In the genomic region with DNA sequence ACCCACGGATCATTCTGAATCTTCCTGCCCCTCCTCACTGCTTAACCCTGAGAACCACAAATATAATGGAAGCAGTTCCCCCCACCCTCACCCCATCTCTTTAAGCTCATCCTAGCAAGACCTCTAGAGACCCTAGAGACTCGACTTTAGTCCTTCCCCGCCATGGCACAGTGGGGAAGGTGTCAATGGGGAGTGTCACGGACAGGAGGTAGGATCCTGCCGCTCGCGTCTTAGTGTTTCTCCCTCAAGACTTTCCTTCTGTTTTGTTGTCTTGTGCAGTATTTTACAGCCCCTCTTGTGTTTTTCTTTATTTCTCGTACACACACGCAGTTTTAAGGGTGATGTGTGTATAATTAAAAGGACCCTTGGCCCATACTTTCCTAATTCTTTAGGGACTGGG, we compare ENCODE assay signal across 8 cellular contexts. TPM values are rescaled to one million over a fixed set of nuclear protein-coding genes. Genes with fewer than 3 reads are reported as not detected.
DNase-seq lines count a peak whose midpoint lies in the region; ATAC-seq and TF ChIP-seq lines count a peak whose summit lies in the region.

No MANE protein-coding gene starts in this region.

- no peaks in the 10 kb centered on the region for H3K9me3 Mint-ChIP-seq in CD8-positive, alpha-beta T cell

- peaks cover 15% of the 10 kb centered on the region for H3K4me1 ChIP-seq in CD8-positive, alpha-beta T cell (ENCODE audit: insufficient read depth, low read length)
- peaks cover 7% of the 10 kb centered on the region; the same call in 1 of the 2 replicates for H3K4me1 ChIP-seq in Panc1 (ENCODE audit: control insufficient read depth, insufficient read depth, low read length)
- peaks cover 5% of the 10 kb centered on the region for H3K4me1 ChIP-seq in ovary (ENCODE audit: insufficient read depth)

- no peak for ATAC-seq in CD8-positive, alpha-beta T cell
- ATAC-seq in Panc1 (no peak), GM19463 (IDR thresholded peaks at IDR 0.05; ENCODE audit: unreplicated experiment) (no peak), GM18517 (IDR thresholded peaks at IDR 0.05; ENCODE audit: unreplicated experiment) (no peak)

- in situ Hi-C loops in Panc1 (cut with HindIII; ENCODE audit: low pct_unique_long_range_greater_than_20kb, low sequenced_read_pairs) = no loop called here

- TF ChIP-seq EP300 in ovary (IDR thresholded peaks at IDR 0.05) = no peak

- H3K4me3 ChIP-seq in CD8-positive, alpha-beta T cell (ENCODE audit: low read depth, low read length) = peak overlapping the region; percentile 70
- H3K4me3 ChIP-seq in Panc1 (ENCODE audit: low read depth in 2 of 2, low read length in 2 of 2) (peak overlapping the region; percentile 76 to 94), epithelial cell of esophagus (ENCODE audit: low read length) (peak overlapping the region; percentile 80), ovary (peak overlapping the region; percentile 59)

- H3K9me3 ChIP-seq in CD8-positive, alpha-beta T cell (ENCODE audit: low read length) = no peaks in the 10 kb centered on the region
- H3K9me3 ChIP-seq in Panc1 (ENCODE audit: control insufficient read depth, insufficient read depth, low read depth, low read length) (no peaks in the 10 kb centered on the region), ovary (no peaks in the 10 kb centered on the region)

- TF ChIP-seq CTCF in CD8-positive, alpha-beta T cell (IDR thresholded peaks at IDR 0.05) = no peak
- no peak for TF ChIP-seq CTCF in Panc1 (IDR thresholded peaks at IDR 0.05)
- TF ChIP-seq CTCF in epithelial cell of esophagus (IDR thresholded peaks at IDR 0.05; ENCODE audit: insufficient read depth, low read depth, low read length, missing control alignments) = no peak
- TF ChIP-seq CTCF in ovary (IDR thresholded peaks at IDR 0.05) = no peak

- intact Hi-C loops in CD8-positive, alpha-beta T cell (cut with DNase I, micrococcal nuclease) = loop anchor here in 1 of 2 experiments (1.0 to 5.0 kb wide), 2 partner anchors 18 to 70 kb away; partner anchors contain the start of genes SLC25A44, SMG5 and TMEM79
- intact Hi-C loops in Panc1 (cut with micrococcal nuclease; ENCODE audit: unreplicated experiment) (loop anchor here (5.0 kb wide), 1 partner anchor 115 kb away; no protein-coding TSS in a partner anchor), ovary (cut with DNase I) (no loop called here)

- no peak for TF ChIP-seq POLR2A in ovary (IDR thresholded peaks at IDR 0.05)

- H3K27ac Mint-ChIP-seq in CD8-positive, alpha-beta T cell = peak overlapping the region; percentile 99

- BruUV-seq in Panc1 (replicated peaks; lab: Mats Ljungman, UMichigan) = no TSS peak

- CTCF ChIA-PET in CD8-positive, alpha-beta T cell (lab: Charles Lee) = interaction anchor here (0.7 to 6.1 kb wide), 6 partner anchors 11 to 181 kb away, joined by 3 to 56 read pairs (median 6); partner anchors contain the start of gene SLC25A44
- CTCF ChIA-PET in Panc1 (lab: Charles Lee) = interaction anchor here (1.3 kb wide), 1 partner anchor 13 kb away, joined by 5 read pairs; no protein-coding TSS in a partner anchor

- H3K27ac ChIP-seq in CD8-positive, alpha-beta T cell (ENCODE audit: low read depth, low read length) = peak overlapping the region; percentile 92
- peak overlapping the region; percentile 97 for H3K27ac ChIP-seq in Panc1 (ENCODE audit: low read length)
- peak overlapping the region; percentile 89 to 98 for H3K27ac ChIP-seq in ovary

- H3K36me3 Mint-ChIP-seq in CD8-positive, alpha-beta T cell = peaks cover 61% of the 10 kb centered on the region

- H3K27me3 ChIP-seq in CD8-positive, alpha-beta T cell (ENCODE audit: insufficient read depth, low read length) = no peaks in the 10 kb centered on the region
- no peaks in the 10 kb centered on the region for H3K27me3 ChIP-seq in Panc1 (ENCODE audit: control insufficient read depth, insufficient read depth, low read length)
- H3K27me3 ChIP-seq in ovary = no peaks in the 10 kb centered on the region

- 73 to 79% (median 76%) methylated on average over 9 of the region's 9 CpGs for WGBS in ovary, 3 donors

- peaks cover 4% of the 10 kb centered on the region for H3K36me3 ChIP-seq in CD8-positive, alpha-beta T cell (ENCODE audit: insufficient read depth, low read length)
- H3K36me3 ChIP-seq in Panc1 (ENCODE audit: control insufficient read depth, insufficient read depth, low read length) (peaks cover 3% of the 10 kb centered on the region; the same call in 1 of the 2 replicates), ovary (no peaks in the 10 kb centered on the region)

- POLR2A ChIA-PET in CD8-positive, alpha-beta T cell (lab: Charles Lee) = interaction anchor here (1.0 to 2.4 kb wide), 15 partner anchors 8 to 130 kb away, joined by 3 to 25 read pairs (median 5); partner anchors contain the start of genes MEX3A, SLC25A44, SMG5 and TMEM79
- POLR2A ChIA-PET in Panc1 (lab: Charles Lee) = no interaction called here

- peaks cover 25% of the 10 kb centered on the region for H3K4me1 Mint-ChIP-seq in CD8-positive, alpha-beta T cell (ENCODE audit: low read depth)

- no peak for DNase-seq in CD8-positive, alpha-beta T cell
- no peak for DNase-seq in Panc1 (ENCODE audit: low read depth, low spot score)
- DNase-seq in epithelial cell of esophagus (ENCODE audit: low read depth) = no peak
- no peak for DNase-seq in ovary
- DNase-seq in GDM1 (lab: John Stamatoyannopoulos, UW) = no peak
- DNase-seq in NCI-H69 (lab: John Stamatoyannopoulos, UW) = no peak

- H3K4me3 Mint-ChIP-seq in CD8-positive, alpha-beta T cell = peak overlapping the region; percentile 97

- H3K27me3 Mint-ChIP-seq in CD8-positive, alpha-beta T cell (ENCODE audit: low read depth) = no peaks in the 10 kb centered on the region

RNA-seq across cellular contexts. Expression of gene PMF1, which starts 0.7 kb away (rescaled TPM):
- 10 to 100 TPM; 72.1 to 74.4 TPM for total RNA-seq in CD8-positive, alpha-beta T cell
- total RNA-seq in Panc1 (2021; ENCODE audit: unreplicated experiment) (57.5 TPM), ovary (10 to 100 TPM; 36.6 to 84.2 (median 53.0) TPM)
- polyA plus RNA-seq in Panc1 (2012; ENCODE audit: insufficient read length) = 55.0 TPM
- polyA plus RNA-seq in ovary = 10 to 100 TPM; 35.0 to 70.6 TPM

RNA-seq across cellular contexts. Expression of gene SLC25A44, which starts 18.2 kb away (rescaled TPM):
- 10 to 100 TPM; 12.1 to 12.6 TPM for total RNA-seq in CD8-positive, alpha-beta T cell
- total RNA-seq in Panc1 (2021; ENCODE audit: unreplicated experiment) (33.0 TPM), ovary (10 to 100 TPM in 6 of 7 donors, 1 to 10 TPM in 1; 6.8 to 20.9 (median 16.8) TPM)
- polyA plus RNA-seq in Panc1 (2012; ENCODE audit: insufficient read length) = 20.0 TPM
- polyA plus RNA-seq in ovary = 10 to 100 TPM in 1 of 2 donors, 1 to 10 TPM in 1; 7.3 to 21.0 TPM

RNA-seq across cellular contexts. Expression of gene BGLAP, which starts 29.9 kb away (rescaled TPM):
- total RNA-seq in CD8-positive, alpha-beta T cell = 1 to 10 TPM; 2.0 to 2.4 TPM
- total RNA-seq in Panc1 (2021; ENCODE audit: unreplicated experiment) (0.67 TPM), ovary (1 to 10 TPM; 1.4 to 4.6 (median 2.0) TPM)
- 1.1 TPM for polyA plus RNA-seq in Panc1 (2012; ENCODE audit: insufficient read length)
- 1 to 10 TPM in 1 of 2 donors, not detected in 1; 1.4 TPM for polyA plus RNA-seq in ovary

RNA-seq across cellular contexts. Expression of gene PAQR6, which starts 35.7 kb away (rescaled TPM):
- total RNA-seq in CD8-positive, alpha-beta T cell = 1 to 10 TPM; 2.1 to 2.8 TPM
- total RNA-seq in Panc1 (2021; ENCODE audit: unreplicated experiment) (0.92 TPM), ovary (1 to 10 TPM in 4 of 7 donors, under 1 TPM in 3; 0.25 to 1.8 (median 1.3) TPM)
- polyA plus RNA-seq in Panc1 (2012; ENCODE audit: insufficient read length) = 1.3 TPM
- under 1 TPM; 0.67 to 0.72 TPM for polyA plus RNA-seq in ovary

RNA-seq across cellular contexts. Expression of gene SEMA4A, which starts 58.7 kb away (rescaled TPM):
- total RNA-seq in CD8-positive, alpha-beta T cell = 1 to 10 TPM; 2.9 to 4.0 TPM
- total RNA-seq in Panc1 (2021; ENCODE audit: unreplicated experiment) (0.21 TPM), ovary (1 to 10 TPM; 2.7 to 9.0 (median 5.5) TPM)
- 0.22 TPM for polyA plus RNA-seq in Panc1 (2012; ENCODE audit: insufficient read length)
- polyA plus RNA-seq in ovary = 1 to 10 TPM; 2.1 to 2.8 TPM
